Comparison of ENCODE assay signal across 8 cellular contexts in the genomic region with DNA sequence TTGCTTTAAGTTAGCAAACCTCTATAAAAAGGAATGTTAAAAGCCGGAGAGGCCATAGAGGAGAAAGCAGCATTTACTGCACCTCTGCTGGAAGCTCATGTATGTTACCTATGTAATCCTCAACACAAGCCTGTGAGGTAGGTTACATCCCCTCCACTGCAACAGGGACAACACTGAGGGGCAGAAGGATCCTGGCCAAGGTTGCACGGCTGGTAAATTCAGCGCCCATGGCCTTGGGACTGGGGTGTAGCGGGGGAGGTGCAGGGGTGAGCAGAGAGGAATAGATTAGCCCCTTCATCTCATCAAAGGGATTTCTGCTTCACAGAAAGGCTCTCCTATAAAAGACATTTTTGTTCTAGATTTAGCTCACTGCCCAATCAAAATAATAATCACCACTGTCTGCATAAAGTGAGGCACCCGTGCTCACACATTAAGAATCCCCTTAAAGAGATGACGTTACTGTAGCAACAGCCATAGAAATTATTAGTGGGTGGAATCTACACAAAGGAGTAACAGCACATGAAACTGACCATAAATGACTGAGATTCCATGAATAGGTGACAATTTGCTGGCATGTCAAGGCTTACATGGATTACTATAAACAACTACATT. TPM values are rescaled to one million over a fixed set of nuclear protein-coding genes. Genes with fewer than 3 reads are reported as not detected.
A peak's percentile ranks its signal among the peaks of the same experiment; 100 is the strongest.
DNase-seq lines count a peak whose midpoint lies in the region; ATAC-seq and TF ChIP-seq lines count a peak whose summit lies in the region.

No MANE protein-coding gene starts in this region.

- no peak overlapping the region for H3K4me2 ChIP-seq in trophoblast cell (ENCODE audit: low read length)

- H2AFZ ChIP-seq in trophoblast cell (ENCODE audit: insufficient read depth, low read length, poor library complexity): no peak overlapping the region

- no peak for TF ChIP-seq POLR2A in spleen (IDR thresholded peaks at IDR 0.05)

- no peak for TF ChIP-seq CTCF in CD8-positive, alpha-beta T cell (IDR thresholded peaks at IDR 0.05)
- TF ChIP-seq CTCF in Panc1 (IDR thresholded peaks at IDR 0.05) (no peak), epithelial cell of proximal tubule (conservative IDR thresholded peaks at IDR 0.05; ENCODE audit: low read depth, low read length) (no peak), spleen (IDR thresholded peaks at IDR 0.05 in 8 of 11, conservative IDR thresholded peaks at IDR 0.05 in 3 of 11) (no peak)

- no peak overlapping the region for H3K18ac ChIP-seq in trophoblast cell (ENCODE audit: low read length)

- no peaks in the 10 kb centered on the region for H3K27me3 ChIP-seq in CD8-positive, alpha-beta T cell (ENCODE audit: insufficient read depth, low read length)
- H3K27me3 ChIP-seq in Panc1 (ENCODE audit: control insufficient read depth, insufficient read depth, low read length) (no peaks in the 10 kb centered on the region), trophoblast cell (ENCODE audit: insufficient read depth, low read length) (no peaks in the 10 kb centered on the region), spleen (replicated peaks in 1 of 7) (peaks cover 0 to 34% (median 0%) of the 10 kb centered on the region in 7 donors)

- TSS peak; percentile 61 for BruUV-seq in Panc1 (replicated peaks; lab: Mats Ljungman, UMichigan)

- H3K27ac Mint-ChIP-seq in CD8-positive, alpha-beta T cell: peak overlapping the region; percentile 88

- peak overlapping the region; percentile 73 for H3K4ac ChIP-seq in trophoblast cell (ENCODE audit: low read depth, low read length)

- peaks cover 64% of the 10 kb centered on the region for H3K4me1 Mint-ChIP-seq in CD8-positive, alpha-beta T cell (ENCODE audit: low read depth)

- POLR2A ChIA-PET in CD8-positive, alpha-beta T cell (lab: Charles Lee): interaction anchor here (1.2 kb wide), 1 partner anchor 96 kb away, joined by 3 read pairs; no protein-coding TSS in a partner anchor
- POLR2A ChIA-PET in Panc1 (lab: Charles Lee): no interaction called here

- H2BK120ac ChIP-seq in trophoblast cell (ENCODE audit: insufficient read depth, low read length, poor library complexity): no peak overlapping the region

- H3K36me3 ChIP-seq in CD8-positive, alpha-beta T cell (ENCODE audit: insufficient read depth, low read length): no peaks in the 10 kb centered on the region
- H3K36me3 ChIP-seq in Panc1 (ENCODE audit: control insufficient read depth, insufficient read depth, low read length): no peaks in the 10 kb centered on the region; the same call in 1 of the 2 replicates
- peaks cover under 1 to 3% of the 10 kb centered on the region in 2 experiments for H3K36me3 ChIP-seq in trophoblast cell (ENCODE audit: control insufficient read depth in 1 of 2, insufficient read depth in 2 of 2, low read length in 2 of 2)
- peaks cover 0 to 4% (median 0%) of the 10 kb centered on the region in 6 donors for H3K36me3 ChIP-seq in spleen

- intact Hi-C loops in CD8-positive, alpha-beta T cell (cut with DNase I, micrococcal nuclease): loop anchor here (2.0 to 5.0 kb wide), 2 partner anchors 173 to 932 kb away; a partner anchor contains a TSS
- intact Hi-C loops in Panc1 (cut with micrococcal nuclease; ENCODE audit: unreplicated experiment) (no loop called here), spleen (cut with DNase I; ENCODE audit: low total_unique reads) (no loop called here)

- H3K4me3 Mint-ChIP-seq in CD8-positive, alpha-beta T cell: peak overlapping the region; percentile 83

- no peak overlapping the region for H2BK12ac ChIP-seq in trophoblast cell (ENCODE audit: low read length)

- H3K4me1 ChIP-seq in CD8-positive, alpha-beta T cell (ENCODE audit: insufficient read depth, low read length): peaks cover 59% of the 10 kb centered on the region
- peaks cover 33% of the 10 kb centered on the region for H3K4me1 ChIP-seq in Panc1 (ENCODE audit: control insufficient read depth, insufficient read depth, low read length)
- peaks cover 12 to 23% of the 10 kb centered on the region in 2 experiments for H3K4me1 ChIP-seq in trophoblast cell (ENCODE audit: control insufficient read depth in 1 of 2, insufficient read depth in 2 of 2, low read length in 2 of 2)
- H3K4me1 ChIP-seq in spleen: peaks cover 16 to 89% (median 68%) of the 10 kb centered on the region in 6 donors

- CTCF ChIA-PET in CD8-positive, alpha-beta T cell (lab: Charles Lee): interaction anchor here (1.8 kb wide), 1 partner anchor 146 kb away, joined by 5 read pairs; no protein-coding TSS in a partner anchor
- CTCF ChIA-PET in Panc1 (lab: Charles Lee): no interaction called here

- H2AK5ac ChIP-seq in trophoblast cell (ENCODE audit: low read length): no peak overlapping the region

- no peak overlapping the region for H4K8ac ChIP-seq in trophoblast cell (ENCODE audit: low read depth, low read length)

- peaks cover 1% of the 10 kb centered on the region for H3K79me2 ChIP-seq in trophoblast cell (ENCODE audit: control insufficient read depth, insufficient read depth, low read length, poor library complexity)

- in situ Hi-C loops in Panc1 (cut with HindIII; ENCODE audit: low pct_unique_long_range_greater_than_20kb, low sequenced_read_pairs): no loop called here

- peak overlapping the region; percentile 70 for H3K4me3 ChIP-seq in CD8-positive, alpha-beta T cell (ENCODE audit: low read depth, low read length)
- peak overlapping the region; percentile 54 to 70 for H3K4me3 ChIP-seq in Panc1 (ENCODE audit: low read depth in 2 of 2, low read length in 2 of 2)
- peak overlapping the region; percentile 67 for H3K4me3 ChIP-seq in epithelial cell of proximal tubule (ENCODE audit: low read depth, low read length)
- H3K4me3 ChIP-seq in trophoblast cell (ENCODE audit: low read depth, low read length): no peak overlapping the region
- peak overlapping the region in 2 of 8 donors; percentile 25 to 43 for H3K4me3 ChIP-seq in spleen

- H3K36me3 Mint-ChIP-seq in CD8-positive, alpha-beta T cell: peaks cover 5% of the 10 kb centered on the region

- no peaks in the 10 kb centered on the region for H3K9me3 Mint-ChIP-seq in CD8-positive, alpha-beta T cell

- H4K91ac ChIP-seq in trophoblast cell (ENCODE audit: low read depth, low read length): no peak overlapping the region

- H4K12ac ChIP-seq in trophoblast cell (ENCODE audit: low read depth, low read length): no peak overlapping the region

- no CpG with 5 or more reads among the region's 6 CpGs for WGBS in trophoblast cell (ENCODE audit: extremely low coverage, insufficient coverage, insufficient read length)
- WGBS in spleen, 5 donors: 62 to 84% (median 73%) methylated on average over 6 of the region's 6 CpGs

- H3K9me3 ChIP-seq in CD8-positive, alpha-beta T cell (ENCODE audit: low read length): no peaks in the 10 kb centered on the region
- H3K9me3 ChIP-seq in Panc1 (ENCODE audit: control insufficient read depth, insufficient read depth, low read depth, low read length) (no peaks in the 10 kb centered on the region), trophoblast cell (ENCODE audit: insufficient read depth, low read depth, low read length) (peaks cover 2% of the 10 kb centered on the region), spleen (no peaks in the 10 kb centered on the region)

- H3K9ac ChIP-seq in trophoblast cell (ENCODE audit: low read length): no peak overlapping the region

- no peak for ATAC-seq in CD8-positive, alpha-beta T cell
- ATAC-seq in Panc1 (no peak), GM21390 (IDR thresholded peaks at IDR 0.05; ENCODE audit: unreplicated experiment) (no peak)

- no peak overlapping the region for H3K23ac ChIP-seq in trophoblast cell (ENCODE audit: low read length)

- DNase-seq in CD8-positive, alpha-beta T cell: no peak
- DNase-seq in Panc1 (ENCODE audit: low read depth, low spot score): no peak
- no peak for DNase-seq in epithelial cell of proximal tubule (ENCODE audit: low read depth)
- DNase-seq in trophoblast cell: no peak
- no peak for DNase-seq in stimulated activated CD4-positive, alpha-beta T cell treated with anti-CD3 and anti-CD28 coated beads, Interleukin-4, amount 100 ng/mL, for 4 hours
- DNase-seq in spleen: no peak
- no peak for DNase-seq in ureter (ENCODE audit: low spot score)

- H3K27ac ChIP-seq in CD8-positive, alpha-beta T cell (ENCODE audit: low read depth, low read length): peak overlapping the region; percentile 43
- H3K27ac ChIP-seq in Panc1 (ENCODE audit: low read length) (peak overlapping the region; percentile 81), trophoblast cell (ENCODE audit: low read depth, low read length) (no peak overlapping the region), spleen (no peak overlapping the region)

- no peaks in the 10 kb centered on the region for H3K27me3 Mint-ChIP-seq in CD8-positive, alpha-beta T cell (ENCODE audit: low read depth)

- no peak overlapping the region for H3K14ac ChIP-seq in trophoblast cell (ENCODE audit: low read length)

- H2BK5ac ChIP-seq in trophoblast cell (ENCODE audit: low read depth, low read length, poor library complexity): no peak overlapping the region

- H3K79me1 ChIP-seq in trophoblast cell (ENCODE audit: low read length): peaks cover 2% of the 10 kb centered on the region

RNA-seq across cellular contexts. Expression of a gene that starts 3.3 kb away (rescaled TPM):
- 10 to 100 TPM; 13.2 TPM for total RNA-seq in CD8-positive, alpha-beta T cell
- total RNA-seq in Panc1 (2021; ENCODE audit: unreplicated experiment) (35.0 TPM), epithelial cell of proximal tubule (9.9 and 11.8 TPM in 2 replicates), spleen (10 to 100 TPM; 11.4 to 18.3 (median 14.2) TPM), ureter (27.2 TPM)
- 20.3 TPM for polyA plus RNA-seq in Panc1 (2012; ENCODE audit: insufficient read length)
- polyA plus RNA-seq in trophoblast cell (2013): 9.7 and 10.4 TPM in 2 replicates
- polyA plus RNA-seq in spleen: 1 to 10 TPM; 1.6 to 3.7 (median 1.8) TPM

Comparison
In these comparisons a context has a peak if more than half of its experiments do, and no peak if none do; other contexts are left out.
1. H3K27ac ChIP-seq: peak in CD8-positive, alpha-beta T cell (single experiment) and Panc1 (single experiment); none in trophoblast cell (single experiment) and spleen (0 of 8).
2. intact Hi-C loops: an anchor here in CD8-positive, alpha-beta T cell (2.0 to 5.0 kb wide); none called in Panc1 and spleen.